8 cellular contexts compared by ENCODE assay signal in genomic region chr15:39756806-39757522, GRCh38. TPM values are rescaled to one million over a fixed set of nuclear protein-coding genes. Genes with fewer than 3 reads are reported as not detected.
DNase-seq lines count a peak whose midpoint lies in the region; ATAC-seq and TF ChIP-seq lines count a peak whose summit lies in the region.

No MANE protein-coding gene starts in this region.

- H4K5ac ChIP-seq in H9 (ENCODE audit: insufficient read length, low read depth, low read length), result no peak overlapping the region

- H3K4me1 Mint-ChIP-seq in CD4-positive, alpha-beta T cell (ENCODE audit: low read depth), result no peaks in the 10 kb centered on the region
- H3K4me1 Mint-ChIP-seq in H9, result no peaks in the 10 kb centered on the region

- H3K27me3 ChIP-seq in CD4-positive, alpha-beta T cell (ENCODE audit: control insufficient read depth, insufficient read depth, low read length), result no peaks in the 10 kb centered on the region
- H3K27me3 ChIP-seq in H9 (ENCODE audit: insufficient read depth, low read length) (no peaks in the 10 kb centered on the region), brain microvascular endothelial cell (replicated peaks) (no peaks in the 10 kb centered on the region), lung (ENCODE audit: control insufficient read depth, insufficient read depth) (no peaks in the 10 kb centered on the region), MG63 (no peaks in the 10 kb centered on the region)

- intact Hi-C loops in CD4-positive, alpha-beta T cell (cut with DNase I, micrococcal nuclease), result loop anchor here (1.0 to 10.0 kb wide), 11 partner anchors 71 to 1315 kb away; partner anchors contain the start of gene THBS1 (in 1 of the 2)

- no peak overlapping the region for H2BK12ac ChIP-seq in H9 (ENCODE audit: insufficient read length, low read depth, low read length)

- H3K27ac Mint-ChIP-seq in CD4-positive, alpha-beta T cell, result no peak overlapping the region
- no peak overlapping the region for H3K27ac Mint-ChIP-seq in H9

- H3K18ac ChIP-seq in H9 (ENCODE audit: insufficient read length, low read depth, low read length), result no peak overlapping the region

- H2AK5ac ChIP-seq in H9 (ENCODE audit: insufficient read length, low read length), result no peak overlapping the region

- TF ChIP-seq CTCF in CD4-positive, alpha-beta T cell (IDR thresholded peaks at IDR 0.05), result peak; percentile 97
- TF ChIP-seq CTCF in H9 (conservative IDR thresholded peaks at IDR 0.05) (peak; percentile 94), brain microvascular endothelial cell (IDR thresholded peaks at IDR 0.05; ENCODE audit: low read depth, low read length, missing control alignments) (peak; percentile 62), lung (IDR thresholded peaks at IDR 0.05; ENCODE audit: control extremely low read depth, extremely low read depth) (peak; percentile 65)

- no peaks in the 10 kb centered on the region for H3K79me1 ChIP-seq in H9 (ENCODE audit: insufficient read depth, low read depth, low read length, poor library complexity, severe bottlenecking)

- H4K8ac ChIP-seq in H9 (replicated peaks; ENCODE audit: insufficient read length, low read depth, low read length), result no peak overlapping the region

- no peak overlapping the region for H2BK20ac ChIP-seq in H9 (ENCODE audit: low read depth, low read length, poor library complexity, severe bottlenecking)

- CTCF ChIA-PET in CD4-positive, alpha-beta T cell (lab: Charles Lee), result interaction anchor here (0.6 to 2.9 kb wide), 18 partner anchors 9 to 1316 kb away, joined by 3 to 18 read pairs (median 4); partner anchors contain the start of genes FSIP1 and THBS1

- H3T11ph ChIP-seq in H9 (ENCODE audit: low read length), result no peak overlapping the region

- ATAC-seq in CD4-positive, alpha-beta T cell (ENCODE audit: poor library complexity), result no peak
- ATAC-seq in lung (ENCODE audit: insufficient read depth, low FRiP score), result no peak
- ATAC-seq in GM18861 (IDR thresholded peaks at IDR 0.05; ENCODE audit: unreplicated experiment), result no peak

- H2BK15ac ChIP-seq in H9 (ENCODE audit: low read depth, low read length), result no peak overlapping the region

- peaks cover 7% of the 10 kb centered on the region for H3K27me3 Mint-ChIP-seq in CD4-positive, alpha-beta T cell
- H3K27me3 Mint-ChIP-seq in H9 (ENCODE audit: low read depth), result no peaks in the 10 kb centered on the region

- no peaks in the 10 kb centered on the region for H3K79me2 ChIP-seq in H9 (ENCODE audit: insufficient read depth, low read length)

- H3K27ac ChIP-seq in CD4-positive, alpha-beta T cell (ENCODE audit: low read depth, low read length), result no peak overlapping the region
- H3K27ac ChIP-seq in H9 (ENCODE audit: insufficient read length, low read depth, low read length) (no peak overlapping the region), brain microvascular endothelial cell (no peak overlapping the region), lung (ENCODE audit: low read depth in 1 of 2, low read length in 1 of 2) (no peak overlapping the region)

- no peaks in the 10 kb centered on the region for H3K23me2 ChIP-seq in H9 (ENCODE audit: insufficient read length, low read depth, low read length, poor library complexity, severe bottlenecking)

- H3K14ac ChIP-seq in H9 (ENCODE audit: insufficient read depth, low read length), result no peak overlapping the region

- H3K4me3 ChIP-seq in brain microvascular endothelial cell (ENCODE audit: low read depth, low read length), result no peak overlapping the region
- H3K4me3 ChIP-seq in lung, result no peak overlapping the region
- H3K4me3 ChIP-seq in MG63, result no peak overlapping the region

- no peak overlapping the region for H3K9ac ChIP-seq in H9 (ENCODE audit: extremely low read depth, insufficient read length, low read length)

- no peak overlapping the region for H3K4ac ChIP-seq in H9 (ENCODE audit: low read depth, low read length)

- no peaks in the 10 kb centered on the region for H3K9me3 ChIP-seq in CD4-positive, alpha-beta T cell (ENCODE audit: control insufficient read depth, low read length)
- H3K9me3 ChIP-seq in H9 (ENCODE audit: control insufficient read depth, low read depth, low read length) (no peaks in the 10 kb centered on the region), lung (ENCODE audit: control insufficient read depth in 2 of 2, insufficient read depth in 1 of 2, low read length in 1 of 2) (no peaks in the 10 kb centered on the region), MG63 (no peaks in the 10 kb centered on the region)

- H3K36me3 Mint-ChIP-seq in CD4-positive, alpha-beta T cell (ENCODE audit: low read depth), result no peaks in the 10 kb centered on the region
- H3K36me3 Mint-ChIP-seq in H9 (ENCODE audit: insufficient read depth in 1 of 3, low read depth in 3 of 3), result peaks cover 0 to 1% (median under 1%) of the 10 kb centered on the region in 3 experiments; a peak in 1 of 7 replicates

- no peak overlapping the region for H2BK5ac ChIP-seq in H9 (ENCODE audit: insufficient read length, low read length)

- in situ Hi-C loops in brain microvascular endothelial cell (cut with HindIII; ENCODE audit: low pct_ligation_motif_present, low sequenced_read_pairs), result no loop called here

- H3K4me1 ChIP-seq in H9 (ENCODE audit: insufficient read depth, low read length), result no peaks in the 10 kb centered on the region
- no peaks in the 10 kb centered on the region for H3K4me1 ChIP-seq in lung (ENCODE audit: control insufficient read depth in 2 of 2, insufficient read depth in 2 of 2, low read length in 2 of 2)

- no peak overlapping the region for H3K4me3 Mint-ChIP-seq in CD4-positive, alpha-beta T cell
- H3K4me3 Mint-ChIP-seq in H9, result no peak overlapping the region

- H4K20me1 ChIP-seq in H9 (ENCODE audit: control insufficient read depth, insufficient read depth, insufficient read length), result no peaks in the 10 kb centered on the region

- no peak overlapping the region for H4K91ac ChIP-seq in H9 (ENCODE audit: insufficient read length, low read depth, low read length)

- H3K36me3 ChIP-seq in brain microvascular endothelial cell (replicated peaks) (no peaks in the 10 kb centered on the region), lung (ENCODE audit: control insufficient read depth in 2 of 2, insufficient read depth in 2 of 2, low read length in 2 of 2) (no peaks in the 10 kb centered on the region), MG63 (no peaks in the 10 kb centered on the region)

- H2BK120ac ChIP-seq in H9 (ENCODE audit: low read depth, low read length, poor library complexity, severe bottlenecking), result no peak overlapping the region

- no CpG with 5 or more reads among the region's 2 CpGs for WGBS in H9 (ENCODE audit: extremely low coverage, insufficient read length, low lambda C conversion rate)
- WGBS in lung, 2 donors, result 48 to 51% methylated on average over 2 of the region's 2 CpGs

- H3K56ac ChIP-seq in H9 (ENCODE audit: insufficient read length, low read depth, low read length), result no peak overlapping the region

- POLR2A ChIA-PET in CD4-positive, alpha-beta T cell (lab: Charles Lee), result interaction anchor here (0.8 to 1.7 kb wide), 6 partner anchors 18 to 177 kb away, joined by 3 to 10 read pairs (median 4); partner anchors contain the start of gene FSIP1

- peak in 1 of 10 experiments; percentile 3 for DNase-seq in CD4-positive, alpha-beta T cell
- DNase-seq in H9, result no peak
- peak; percentile 29 for DNase-seq in NCI-H748 treated with DMSO at 0.1 percent for 48 hours (lab: John Stamatoyannopoulos, UW)
- DNase-seq in brain microvascular endothelial cell, result peak; percentile 47
- no peak for DNase-seq in lung (ENCODE audit: low spot score)
- no peak for DNase-seq in NK-92 (lab: John Stamatoyannopoulos, UW; ENCODE audit: unreplicated experiment)
- no peak for DNase-seq in MG63

- no peak overlapping the region for H3K4me2 ChIP-seq in H9 (ENCODE audit: insufficient read depth, insufficient read length, low read length)

- no peak overlapping the region for H2AFZ ChIP-seq in H9 (ENCODE audit: low read length)

- no peak overlapping the region for H3K23ac ChIP-seq in H9 (ENCODE audit: insufficient read length, low read depth, low read length)

- no peaks in the 10 kb centered on the region for H3K9me3 Mint-ChIP-seq in CD4-positive, alpha-beta T cell
- H3K9me3 Mint-ChIP-seq in H9, result no peaks in the 10 kb centered on the region

RNA-seq across cellular contexts. Expression of gene FSIP1, which starts 25.7 kb away (rescaled TPM):
- under 1 TPM; 0.22 to 0.34 TPM for total RNA-seq in CD4-positive, alpha-beta T cell
- total RNA-seq in H9 (2021) (0.64 and 0.96 TPM in 2 replicates), lung (1 to 10 TPM; 1.4 to 2.2 TPM)
- under 1 TPM; 0.35 to 0.52 TPM for polyA plus RNA-seq in lung
- 2.0 and 3.3 TPM in 2 replicates for total RNA-seq in MG63 (2014; rRNA removed; shearing (Covaris generic); ENCODE audit: low replicate concordance)

Comparison
In these comparisons a context has a peak if more than half of its experiments do, and no peak if none do; other contexts are left out.
1. DNase-seq: peak in NCI-H748 treated with DMSO at 0.1 percent for 48 hours (single experiment) and brain microvascular endothelial cell (single experiment); none in H9 (single experiment), lung (single experiment), NK-92 (single experiment) and MG63 (single experiment).
2. Peak in every context shown above with its lines, with median percentiles within 50 percentile points of each other: CTCF ChIP-seq.